In genomic region chr2:219724628-219725027, GRCh38 we compare ENCODE assay signal across 1 cellular context.
A peak's percentile ranks its signal among the peaks of the same experiment; 100 is the strongest.
TF ChIP-seq lines count a peak whose summit lies in the region.

No MANE protein-coding gene starts in this region.

TF ChIP-seq in K562, 482 proteins besides CTCF, POLR2A, EP300 and RAD21 (continued from another document and continues in another):
- TF ChIP-seq PHB2 (IDR thresholded peaks at IDR 0.05; ENCODE audit: low read depth) (no peak), ELF4 (CRISPR knock-in tag; IDR thresholded peaks at IDR 0.05) (no peak), RFX1 (IDR thresholded peaks at IDR 0.05) (no peak), ZKSCAN8 (CRISPR knock-in tag; IDR thresholded peaks at IDR 0.05) (no peak), FUS (optimal IDR thresholded peaks at IDR 0.05; ENCODE audit: low read depth, low read length) (no peak), ZNF75A (CRISPR knock-in tag; IDR thresholded peaks at IDR 0.05) (no peak), SREBF2 (CRISPR knock-in tag; IDR thresholded peaks at IDR 0.05) (no peak), POLR3A (IDR thresholded peaks at IDR 0.05; ENCODE audit: borderline replicate concordance, extremely low read depth, insufficient read depth, insufficient read length) (no peak), ZNF695 (CRISPR knock-in tag; IDR thresholded peaks at IDR 0.05) (no peak), ELK3 (CRISPR knock-in tag; IDR thresholded peaks at IDR 0.05) (no peak), ZNF134 (CRISPR knock-in tag; conservative IDR thresholded peaks at IDR 0.05) (no peak), SMAD4 (CRISPR knock-in tag; conservative IDR thresholded peaks at IDR 0.05) (no peak), DPF2 (IDR thresholded peaks at IDR 0.05) (peak; percentile 66; the same call in 1 of the 2 replicates), ARID4B (CRISPR knock-in tag; IDR thresholded peaks at IDR 0.05) (no peak), ZNF584 (CRISPR knock-in tag; IDR thresholded peaks at IDR 0.05; ENCODE audit: low read depth) (no peak), E2F4 (CRISPR knock-in tag; IDR thresholded peaks at IDR 0.05; ENCODE audit: low read depth) (no peak), ZNF766 (CRISPR knock-in tag; conservative IDR thresholded peaks at IDR 0.05) (0 out of 2 replicates have a peak, but pooled peaks have one; percentile 29), HEY1 (CRISPR knock-in tag; IDR thresholded peaks at IDR 0.05; ENCODE audit: borderline replicate concordance) (no peak), IRF1 (CRISPR knock-in tag; IDR thresholded peaks at IDR 0.05; ENCODE audit: borderline replicate concordance) (no peak), ZNF76 (CRISPR knock-in tag; IDR thresholded peaks at IDR 0.05; ENCODE audit: borderline replicate concordance) (no peak), ZNF184 (CRISPR knock-in tag; IDR thresholded peaks at IDR 0.05) (no peak), TBP (optimal IDR thresholded peaks at IDR 0.05; ENCODE audit: low read depth, low read length) (no peak), ZNF431 (CRISPR knock-in tag; IDR thresholded peaks at IDR 0.05) (no peak), JUND (IDR thresholded peaks at IDR 0.05; ENCODE audit: borderline replicate concordance, low read depth, low read length) (no peak), JUND (tag; IDR thresholded peaks at IDR 0.05; ENCODE audit: borderline replicate concordance, low read depth, low read length) (peak; percentile 69; the same call in 2 of the 3 replicates), TCF3 (CRISPR knock-in tag; IDR thresholded peaks at IDR 0.05) (peak; percentile 70), WHSC1 (IDR thresholded peaks at IDR 0.05; ENCODE audit: low read length) (no peak), PCBP2 (IDR thresholded peaks at IDR 0.05; ENCODE audit: low read depth, low read length, poor library complexity, severe bottlenecking) (no peak), SMAD2 (IDR thresholded peaks at IDR 0.05; ENCODE audit: low read depth, low read length) (no peak), HDAC1 (IDR thresholded peaks at IDR 0.05) (no peak), CAMTA2 (CRISPR knock-in tag; conservative IDR thresholded peaks at IDR 0.05) (no peak), E2F5 (CRISPR knock-in tag; IDR thresholded peaks at IDR 0.05) (no peak), TCFL5 (CRISPR knock-in tag; conservative IDR thresholded peaks at IDR 0.05) (no peak), NR0B1 (IDR thresholded peaks at IDR 0.05; ENCODE audit: partially characterized antibody) (no peak), ZBTB9 (CRISPR knock-in tag; IDR thresholded peaks at IDR 0.05) (no peak), ZNF668 (CRISPR knock-in tag; IDR thresholded peaks at IDR 0.05) (no peak), SIX5 (IDR thresholded peaks at IDR 0.05; ENCODE audit: borderline replicate concordance in 1 of 2, insufficient read depth in 1 of 2, low read depth in 1 of 2, low read length in 2 of 2) (no peak), MAX (CRISPR knock-in tag; IDR thresholded peaks at IDR 0.05) (no peak), HMG20B (CRISPR knock-in tag; IDR thresholded peaks at IDR 0.05) (no peak), ATF4 (CRISPR knock-in tag; IDR thresholded peaks at IDR 0.05) (no peak), SP2 (IDR thresholded peaks at IDR 0.05; ENCODE audit: extremely low read depth, low read depth, low read length, poor library complexity, severe bottlenecking) (no peak), CGGBP1 (CRISPR knock-in tag; IDR thresholded peaks at IDR 0.05) (no peak), ZMIZ1 (IDR thresholded peaks at IDR 0.05; ENCODE audit: low read depth in 2 of 2, low read length in 2 of 2) (no peak), SIRT6 (IDR thresholded peaks at IDR 0.05; ENCODE audit: low read depth, low read length) (no peak)
